9 cellular contexts compared by ENCODE assay signal in genomic region chr1:24236170-24237045, GRCh38. TPM values are rescaled to one million over a fixed set of nuclear protein-coding genes. Genes with fewer than 3 reads are reported as not detected.
DNase-seq lines count a peak whose midpoint lies in the region.
"Had no signal": no experiment of that assay in that cellular context is flagged by ENCODE, and none has a peak within 500 bp of the region (broad histone marks: within the 10 kb centered on the region; RNA-seq: fewer than 3 reads in every experiment).

No MANE protein-coding gene starts in this region.

- H3K27ac Mint-ChIP-seq in activated CD4-positive, alpha-beta memory T cell treated with anti-CD3 and anti-CD28 coated beads, Interleukin-2, amount 10 ng/mL, durations not matched to agents 7 days and 5 days: no peak overlapping the region

- no peak overlapping the region for H3K4me3 Mint-ChIP-seq in activated CD4-positive, alpha-beta memory T cell treated with anti-CD3 and anti-CD28 coated beads, Interleukin-2, amount 10 ng/mL, durations not matched to agents 7 days and 5 days

- peak; percentile 2 for DNase-seq in NCI-H2029 treated with DMSO at 0.1 percent for 48 hours (lab: John Stamatoyannopoulos, UW)
- no peak for DNase-seq in NCI-H2029 (lab: John Stamatoyannopoulos, UW)
- peak; percentile 22 for DNase-seq in activated CD4-positive, alpha-beta memory T cell treated with anti-CD3 and anti-CD28 coated beads, Interleukin-2, amount 10 ng/mL, durations not matched to agents 7 days and 5 days
- DNase-seq in iris pigment epithelial cell (ENCODE audit: low read depth): peak; percentile 67
- peak; percentile 19 to 52 for DNase-seq in stimulated activated CD8-positive, alpha-beta memory T cell treated with anti-CD3 and anti-CD28 coated beads, Interleukin-7, amount 100 ng/mL, for 48 hours (ENCODE audit: extremely low read depth in 1 of 2, low read depth in 1 of 2)
- no peak for DNase-seq in NCI-H1092 treated with DMSO at 0.1 percent for 48 hours (lab: John Stamatoyannopoulos, UW)
- DNase-seq in HUDEP-2 (lab: John Stamatoyannopoulos, UW; ENCODE audit: unreplicated experiment in 76 of 76): no peak
- no peak for DNase-seq in ureter (ENCODE audit: low spot score)
- DNase-seq: effector CD4-positive, alpha-beta T cell had no signal

- CTCF ChIA-PET in activated CD4-positive, alpha-beta memory T cell treated with anti-CD3 and anti-CD28 coated beads, Interleukin-2, amount 10 ng/mL, durations not matched to agents 7 days and 5 days (lab: Charles Lee): no interaction called here

- H3K27me3 Mint-ChIP-seq in activated CD4-positive, alpha-beta memory T cell treated with anti-CD3 and anti-CD28 coated beads, Interleukin-2, amount 10 ng/mL, durations not matched to agents 7 days and 5 days: peaks cover 26% of the 10 kb centered on the region

- POLR2A ChIA-PET in activated CD4-positive, alpha-beta memory T cell treated with anti-CD3 and anti-CD28 coated beads, Interleukin-2, amount 10 ng/mL, durations not matched to agents 7 days and 5 days (lab: Charles Lee): no interaction called here

- peaks cover 11% of the 10 kb centered on the region for H3K4me1 Mint-ChIP-seq in activated CD4-positive, alpha-beta memory T cell treated with anti-CD3 and anti-CD28 coated beads, Interleukin-2, amount 10 ng/mL, durations not matched to agents 7 days and 5 days

- H3K36me3 Mint-ChIP-seq in activated CD4-positive, alpha-beta memory T cell treated with anti-CD3 and anti-CD28 coated beads, Interleukin-2, amount 10 ng/mL, durations not matched to agents 7 days and 5 days (ENCODE audit: low read depth): no peaks in the 10 kb centered on the region

- H3K9me3 Mint-ChIP-seq in activated CD4-positive, alpha-beta memory T cell treated with anti-CD3 and anti-CD28 coated beads, Interleukin-2, amount 10 ng/mL, durations not matched to agents 7 days and 5 days: peaks cover 2% of the 10 kb centered on the region

RNA-seq across cellular contexts. Expression of gene IFNLR1, which starts 49.3 kb away (rescaled TPM):
- total RNA-seq in activated CD4-positive, alpha-beta memory T cell treated with anti-CD3 and anti-CD28 coated beads, Interleukin-2, amount 10 ng/mL, durations not matched to agents 7 days and 5 days: 1 to 10 TPM; 6.0 to 6.1 TPM
- total RNA-seq in ureter: 4.6 TPM

Comparison
In these comparisons a context has a peak if more than half of its experiments do, and no peak if none do; other contexts are left out.
1. DNase-seq: peak in NCI-H2029 treated with DMSO at 0.1 percent for 48 hours (single experiment), activated CD4-positive, alpha-beta memory T cell treated with anti-CD3 and anti-CD28 coated beads, Interleukin-2, amount 10 ng/mL, durations not matched to agents 7 days and 5 days (single experiment), iris pigment epithelial cell (single experiment) and stimulated activated CD8-positive, alpha-beta memory T cell treated with anti-CD3 and anti-CD28 coated beads, Interleukin-7, amount 100 ng/mL, for 48 hours (2 of 2); none in NCI-H2029 (single experiment), NCI-H1092 treated with DMSO at 0.1 percent for 48 hours (single experiment), HUDEP-2 (0 of 76) and ureter (single experiment).